8 cellular contexts compared by ENCODE assay signal in the genomic region with DNA sequence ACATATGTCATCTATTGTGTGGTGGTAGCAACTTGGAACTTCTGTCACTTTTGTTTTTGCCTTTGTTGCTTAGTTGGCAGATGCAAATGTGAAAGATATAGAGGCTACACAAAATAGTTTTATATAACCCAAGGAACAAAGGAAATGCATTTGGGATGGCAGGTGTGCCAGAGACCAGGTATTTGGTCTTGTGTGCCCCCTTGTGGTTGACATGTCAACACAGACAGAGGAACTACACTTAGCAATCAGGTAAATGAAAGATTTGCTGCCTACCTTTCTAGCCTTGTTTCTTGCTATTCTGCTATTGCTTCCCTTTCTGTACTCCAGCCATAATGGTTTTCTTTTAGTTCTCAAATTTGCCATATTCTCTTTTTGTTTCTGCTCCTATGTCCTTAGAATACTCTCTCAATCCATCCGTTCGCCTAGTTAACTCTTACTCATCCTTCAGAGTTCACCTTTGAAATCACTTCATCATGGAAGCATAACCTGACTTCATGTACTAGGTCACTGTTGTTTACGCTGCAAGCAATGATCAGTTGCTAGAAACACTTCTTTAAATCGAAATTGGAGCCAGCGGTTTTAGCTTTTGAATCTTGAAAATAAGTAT.
DNase-seq lines count a peak whose midpoint lies in the region; ATAC-seq and TF ChIP-seq lines count a peak whose summit lies in the region.

No MANE protein-coding gene starts in this region.

- WGBS in esophagus muscularis mucosa = 76% methylated on average over 5 of the region's 5 CpGs

- TF ChIP-seq CTCF in esophagus muscularis mucosa (IDR thresholded peaks at IDR 0.05) (peak in 2 of 3 experiments; percentile 33 to 38), retinal pigment epithelial cell (conservative IDR thresholded peaks at IDR 0.05; ENCODE audit: low read depth, low read length) (peak; percentile 77)

- no peak for TF ChIP-seq EP300 in esophagus muscularis mucosa (IDR thresholded peaks at IDR 0.05)

- no peaks in the 10 kb centered on the region for H3K36me3 ChIP-seq in esophagus muscularis mucosa

- peak; percentile 54 for ATAC-seq in GM21737 (IDR thresholded peaks at IDR 0.05; ENCODE audit: unreplicated experiment)
- no peak for ATAC-seq in GM18870 (IDR thresholded peaks at IDR 0.05; ENCODE audit: unreplicated experiment)

- H3K4me3 ChIP-seq in esophagus muscularis mucosa = no peak overlapping the region
- no peak overlapping the region for H3K4me3 ChIP-seq in retinal pigment epithelial cell (ENCODE audit: low read length)

- TF ChIP-seq POLR2A in esophagus muscularis mucosa (IDR thresholded peaks at IDR 0.05; ENCODE audit: low read depth) = no peak

- DNase-seq in Daoy (ENCODE audit: low read depth) (peak; percentile 49), NCI-H510A (lab: John Stamatoyannopoulos, UW) (peak; percentile 1), esophagus muscularis mucosa (ENCODE audit: extremely low spot score) (no peak), retinal pigment epithelial cell (ENCODE audit: low read depth) (peak; percentile 19), GDM1 (lab: John Stamatoyannopoulos, UW) (no peak), NCI-H226 (no peak)

- H3K4me1 ChIP-seq in esophagus muscularis mucosa = no peaks in the 10 kb centered on the region

- H3K27me3 ChIP-seq in esophagus muscularis mucosa = no peaks in the 10 kb centered on the region

- intact Hi-C loops in esophagus muscularis mucosa (cut with DNase I) = no loop called here

- H3K9me3 ChIP-seq in esophagus muscularis mucosa = peaks cover 0 to 28% (median 14%) of the 10 kb centered on the region in 4 donors

- no peak overlapping the region for H3K27ac ChIP-seq in esophagus muscularis mucosa (replicated peaks in 1 of 4)

Comparison
In these comparisons a context has a peak if more than half of its experiments do, and no peak if none do; other contexts are left out.
1. DNase-seq: peak in Daoy (single experiment), NCI-H510A (single experiment) and retinal pigment epithelial cell (single experiment); none in esophagus muscularis mucosa (single experiment), GDM1 (single experiment) and NCI-H226 (single experiment).